8 cellular contexts compared by ENCODE assay signal in the genomic region with DNA sequence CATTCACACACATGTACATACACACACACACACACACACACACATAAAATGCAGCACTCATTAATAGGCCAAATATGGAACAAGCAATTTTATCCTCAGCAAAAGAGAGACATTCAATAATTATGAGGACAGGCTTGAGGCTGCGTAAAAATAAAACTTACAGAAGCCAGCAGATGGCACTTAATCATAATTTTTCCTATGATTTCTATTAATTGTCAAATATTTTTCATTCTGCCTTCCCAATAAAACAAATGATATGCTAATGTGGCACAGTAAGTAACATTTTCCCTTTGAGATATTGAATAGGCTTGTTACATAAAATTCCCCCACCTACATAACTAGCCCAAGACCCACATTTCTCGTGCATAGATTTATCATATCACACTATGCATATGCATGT. TPM values are rescaled to one million over a fixed set of nuclear protein-coding genes. Genes with fewer than 3 reads are reported as not detected.
A peak's percentile ranks its signal among the peaks of the same experiment; 100 is the strongest.
DNase-seq lines count a peak whose midpoint lies in the region; ATAC-seq, FAIRE-seq and TF ChIP-seq lines count a peak whose summit lies in the region.

No MANE protein-coding gene starts in this region.

- TF ChIP-seq EP300 in A549 (IDR thresholded peaks at IDR 0.05) = no peak

- H3K36me3 Mint-ChIP-seq in activated naive CD8-positive, alpha-beta T cell treated with anti-CD3 and anti-CD28 coated beads, Interleukin-2, amount 50 U/mL, for 24 hours (ENCODE audit: low read depth) = no peaks in the 10 kb centered on the region
- H3K36me3 Mint-ChIP-seq in natural killer cell treated with Interleukin-12 subunit alpha and Interleukin-12 subunit beta and Interleukin-15 and Interleukin-18, amount 100 ng/mL, for 72 hours = no peaks in the 10 kb centered on the region

- H3K27me3 Mint-ChIP-seq in activated naive CD8-positive, alpha-beta T cell treated with anti-CD3 and anti-CD28 coated beads, Interleukin-2, amount 50 U/mL, for 24 hours = no peaks in the 10 kb centered on the region
- H3K27me3 Mint-ChIP-seq in natural killer cell treated with Interleukin-12 subunit alpha and Interleukin-12 subunit beta and Interleukin-15 and Interleukin-18, amount 100 ng/mL, for 72 hours = peaks cover 5 to 6% of the 10 kb centered on the region in 2 donors

- WGBS in A549 (ENCODE audit: missing lambda C conversion rate) = 77% methylated on average over 2 of the region's 2 CpGs

- no peaks in the 10 kb centered on the region for H3K9me3 Mint-ChIP-seq in activated naive CD8-positive, alpha-beta T cell treated with anti-CD3 and anti-CD28 coated beads, Interleukin-2, amount 50 U/mL, for 24 hours
- H3K9me3 Mint-ChIP-seq in natural killer cell treated with Interleukin-12 subunit alpha and Interleukin-12 subunit beta and Interleukin-15 and Interleukin-18, amount 100 ng/mL, for 72 hours = no peaks in the 10 kb centered on the region

- no peak overlapping the region for H3K4me3 ChIP-seq in A549
- peak overlapping the region; percentile 28 for H3K4me3 ChIP-seq in HUES6 (ENCODE audit: low read depth, low read length)
- peak overlapping the region; percentile 44 for H3K4me3 ChIP-seq in iPS-18a (ENCODE audit: low read length)
- H3K4me3 ChIP-seq in HAP-1 = no peak overlapping the region

- CTCF ChIA-PET in A549 (lab: Yijun Ruan, JAX) = interaction anchor here (0.6 to 1.5 kb wide), 9 partner anchors 13 to 194 kb away, joined by 3 to 4 read pairs (median 3); no protein-coding TSS in a partner anchor

- H3K27me3 ChIP-seq in HUES6 (ENCODE audit: control insufficient read depth, insufficient read depth, low read length) (no peaks in the 10 kb centered on the region), iPS-18a (ENCODE audit: control insufficient read depth, insufficient read depth, low read length) (no peaks in the 10 kb centered on the region), HAP-1 (ENCODE audit: low read depth) (no peaks in the 10 kb centered on the region)

- H3K27ac ChIP-seq in A549 (peak overlapping the region; percentile 75 to 86), HUES6 (ENCODE audit: low read depth, low read length) (peak overlapping the region; percentile 90), iPS-18a (ENCODE audit: low read length) (peak overlapping the region; percentile 90)

- no peak overlapping the region for H3K27ac Mint-ChIP-seq in activated naive CD8-positive, alpha-beta T cell treated with anti-CD3 and anti-CD28 coated beads, Interleukin-2, amount 50 U/mL, for 24 hours
- no peak overlapping the region for H3K27ac Mint-ChIP-seq in natural killer cell treated with Interleukin-12 subunit alpha and Interleukin-12 subunit beta and Interleukin-15 and Interleukin-18, amount 100 ng/mL, for 72 hours

- H3K4me1 Mint-ChIP-seq in activated naive CD8-positive, alpha-beta T cell treated with anti-CD3 and anti-CD28 coated beads, Interleukin-2, amount 50 U/mL, for 24 hours = peaks cover 27% of the 10 kb centered on the region
- peaks cover 6 to 9% of the 10 kb centered on the region in 2 donors for H3K4me1 Mint-ChIP-seq in natural killer cell treated with Interleukin-12 subunit alpha and Interleukin-12 subunit beta and Interleukin-15 and Interleukin-18, amount 100 ng/mL, for 72 hours (ENCODE audit: low read depth in 2 of 2)

- TF ChIP-seq CTCF in A549 (IDR thresholded peaks at IDR 0.05) = peak; percentile 42; the same call in 1 of the 3 replicates

- TF ChIP-seq POLR2A in A549 (IDR thresholded peaks at IDR 0.05; ENCODE audit: low read length) = no peak

- H3K4me1 ChIP-seq in A549 (peaks cover 35% of the 10 kb centered on the region), HUES6 (ENCODE audit: control insufficient read depth, insufficient read depth, low read length) (peaks cover 46% of the 10 kb centered on the region), iPS-18a (ENCODE audit: control insufficient read depth, low read depth, low read length) (peaks cover 49% of the 10 kb centered on the region), HAP-1 (peaks cover 40% of the 10 kb centered on the region)

- H3K9ac ChIP-seq in HUES6 (ENCODE audit: low read length) (peak overlapping the region; percentile 62), iPS-18a (ENCODE audit: low read length) (peak overlapping the region; percentile 32)

- ATAC-seq in A549 = peak in 1 of 2 experiments; percentile 49; a peak in 2 of 6 replicates
- ATAC-seq in activated naive CD8-positive, alpha-beta T cell treated with anti-CD3 and anti-CD28 coated beads, Interleukin-2, amount 50 U/mL, for 24 hours = peak; percentile 50
- no peak for ATAC-seq in natural killer cell treated with Interleukin-12 subunit alpha and Interleukin-12 subunit beta and Interleukin-15 and Interleukin-18, amount 100 ng/mL, for 72 hours

- DNase-seq in A549 (ENCODE audit: low read depth in 1 of 2, low spot score in 1 of 2) = no peak
- no peak for DNase-seq in activated naive CD8-positive, alpha-beta T cell treated with anti-CD3 and anti-CD28 coated beads, Interleukin-2, amount 50 U/mL, for 24 hours
- no peak for DNase-seq in HCEC 1CT
- no peak for DNase-seq in stimulated activated CD4-positive, alpha-beta T cell treated with anti-CD3 and anti-CD28 coated beads, Interleukin-4, amount 100 ng/mL, for 24 hours
- no peak for DNase-seq in HAP-1 (ENCODE audit: low spot score in 2 of 2)
- no peak for DNase-seq in natural killer cell treated with Interleukin-12 subunit alpha and Interleukin-12 subunit beta and Interleukin-15 and Interleukin-18, amount 100 ng/mL, for 72 hours (ENCODE audit: low spot score)

- POLR2A ChIA-PET in A549 (lab: Yijun Ruan, JAX) = interaction anchor here (0.6 kb wide), 1 partner anchor 62 kb away, joined by 3 read pairs; no protein-coding TSS in a partner anchor

- H3K4me3 Mint-ChIP-seq in activated naive CD8-positive, alpha-beta T cell treated with anti-CD3 and anti-CD28 coated beads, Interleukin-2, amount 50 U/mL, for 24 hours = peak overlapping the region; percentile 2
- H3K4me3 Mint-ChIP-seq in natural killer cell treated with Interleukin-12 subunit alpha and Interleukin-12 subunit beta and Interleukin-15 and Interleukin-18, amount 100 ng/mL, for 72 hours = no peak overlapping the region

- H3K4me2 ChIP-seq in A549 = peak overlapping the region; percentile 82

- H3K36me3 ChIP-seq in HUES6 (ENCODE audit: control insufficient read depth, insufficient read depth, low read length) = no peaks in the 10 kb centered on the region
- H3K36me3 ChIP-seq in iPS-18a (ENCODE audit: control insufficient read depth, low read depth, low read length) = no peaks in the 10 kb centered on the region
- no peaks in the 10 kb centered on the region for H3K36me3 ChIP-seq in HAP-1 (replicated peaks)

- FAIRE-seq in A549 (lab: Jason Lieb, UNC) = no peak

- in situ Hi-C loops in HAP-1 (cut with MboI; ENCODE audit: low sequenced_read_pairs) = no loop called here

- H3K9me3 ChIP-seq in A549 (no peaks in the 10 kb centered on the region), HUES6 (ENCODE audit: control insufficient read depth, insufficient read depth, low read depth, low read length) (no peaks in the 10 kb centered on the region), iPS-18a (ENCODE audit: control insufficient read depth, low read depth, low read length) (no peaks in the 10 kb centered on the region), HAP-1 (no peaks in the 10 kb centered on the region)

- TF ChIP-seq RAD21 in A549 (conservative IDR thresholded peaks at IDR 0.05 in 1 of 2, IDR thresholded peaks at IDR 0.05 in 1 of 2) = peak; percentile 18 to 32; a peak in 4 of 5 replicates

TF ChIP-seq in A549, 52 proteins besides CTCF, POLR2A, EP300 and RAD21:
- TF ChIP-seq SMC3 (IDR thresholded peaks at IDR 0.05) (peak; percentile 55; the same call in 2 of the 3 replicates), HOXA7 (CRISPR knock-in tag; IDR thresholded peaks at IDR 0.05) (no peak)

RNA-seq across cellular contexts. Expression of gene PTGFRN, which starts 55.4 kb away (rescaled TPM):
- polyA plus RNA-seq in A549 (2011; rRNA removed) (39.0 and 51.1 TPM in 2 replicates), A549 (2017; fragmentation: RNase III; extraction: RNeasy Plus Mini Kit Qiagen cat#74134 plus additional on column Dnase treatment) (13.7 to 17.4 TPM (median 16.7 TPM) in 3 replicates)
- 8.4 and 9.1 TPM in 2 replicates for polyA plus RNA-seq in A549 (2012; cell fraction: cytosol; rRNA removed)
- polyA plus RNA-seq in A549 (2012; cell fraction: nucleus; rRNA removed) = 9.5 and 16.5 TPM in 2 replicates
- polyA minus RNA-seq in A549 (2011; rRNA and poly(A)+ RNA removed) = 29.9 and 37.2 TPM in 2 replicates
- 1 to 10 TPM; 2.2 to 6.4 TPM for total RNA-seq in natural killer cell treated with Interleukin-12 subunit alpha and Interleukin-12 subunit beta and Interleukin-15 and Interleukin-18, amount 100 ng/mL, for 72 hours

Comparison
In these comparisons a context has a peak if more than half of its experiments do, and no peak if none do; other contexts are left out.
1. H3K4me3 ChIP-seq: peak in HUES6 (single experiment) and iPS-18a (single experiment); none in A549 (single experiment) and HAP-1 (single experiment).
2. Peak in every context shown above with its lines, with median percentiles within 50 percentile points of each other: H3K27ac ChIP-seq.